ENCODE assay signal across 8 cellular contexts in genomic region chr19:45558399-45558878, GRCh38. TPM values are rescaled to one million over a fixed set of nuclear protein-coding genes. Genes with fewer than 3 reads are reported as not detected.
DNase-seq lines count a peak whose midpoint lies in the region; ATAC-seq, FAIRE-seq and TF ChIP-seq lines count a peak whose summit lies in the region.

No MANE protein-coding gene starts in this region.

- no peak overlapping the region for H3K27ac ChIP-seq in keratinocyte (ENCODE audit: control insufficient read depth, insufficient read depth, low read length)

- no peaks in the 10 kb centered on the region for H4K20me1 ChIP-seq in keratinocyte (ENCODE audit: control insufficient read depth, extremely low read depth, insufficient read depth, low read length)

- in situ Hi-C loops in GM13977 (cut with MboI; ENCODE audit: low pct_unique_long_range_greater_than_20kb, low sequenced_read_pairs, unreplicated experiment) = no loop called here
- in situ Hi-C loops in astrocyte of the spinal cord (cut with HindIII; ENCODE audit: low sequenced_read_pairs) = no loop called here

- DNase-seq in GM13977 (ENCODE audit: low spot score) (peak; percentile 86), MV-4-11 (lab: John Stamatoyannopoulos, UW) (peak; percentile 44), UCSD-AML1 (lab: John Stamatoyannopoulos, UW; ENCODE audit: unreplicated experiment) (peak; percentile 62), astrocyte of the spinal cord (ENCODE audit: low read depth, low spot score) (peak; percentile 33), keratinocyte (ENCODE audit: low read depth, low spot score) (no peak)
- peak; percentile 63 for DNase-seq in stimulated activated CD4-positive, alpha-beta T cell treated with anti-CD3 and anti-CD28 coated beads, Interleukin-4, amount 100 ng/mL, for 24 hours
- no peak for DNase-seq in NK-92 treated with Interleukin-12 subunit alpha and Interleukin-12 subunit beta, amount 100 ng/mL, for 24 hours (lab: John Stamatoyannopoulos, UW)

- H3K4me2 ChIP-seq in keratinocyte (ENCODE audit: control insufficient read depth, extremely low read depth, insufficient read depth, low read depth, low read length) = no peak overlapping the region

- no peak overlapping the region for H3K4me3 ChIP-seq in astrocyte of the spinal cord (ENCODE audit: low read depth, low read length)
- H3K4me3 ChIP-seq in keratinocyte (ENCODE audit: control insufficient read depth in 2 of 3, extremely low read depth in 1 of 3, insufficient read depth in 2 of 3, low read depth in 1 of 3, low read length in 3 of 3) = no peak overlapping the region

- ATAC-seq in HG02884 (IDR thresholded peaks at IDR 0.05; ENCODE audit: unreplicated experiment) = no peak

- dilution Hi-C loops in keratinocyte (cut with MboI; ENCODE audit: extremely low pct_ligation_motif_present, low sequenced_read_pairs) = no loop called here

- no peaks in the 10 kb centered on the region for H3K27me3 ChIP-seq in keratinocyte (ENCODE audit: control insufficient read depth, extremely low read depth, insufficient read depth, low read length)

- peaks cover 2 to 7% of the 10 kb centered on the region in 2 experiments for H3K36me3 ChIP-seq in keratinocyte (ENCODE audit: control insufficient read depth in 2 of 2, extremely low read depth in 1 of 2, insufficient read depth in 2 of 2, low read length in 2 of 2)

- H3K9me3 ChIP-seq in keratinocyte (ENCODE audit: control insufficient read depth, low read depth, low read length) = no peaks in the 10 kb centered on the region

- peak; percentile 80 for FAIRE-seq in keratinocyte (lab: Jason Lieb, UNC)

- TF ChIP-seq CTCF in GM13977 (IDR thresholded peaks at IDR 0.05; ENCODE audit: extremely low read depth, insufficient read depth, missing control alignments) = peak; percentile 82
- TF ChIP-seq CTCF in astrocyte of the spinal cord (IDR thresholded peaks at IDR 0.05; ENCODE audit: low read depth, low read length) = peak; percentile 79
- peak; percentile 84 to 96 (median 89) for TF ChIP-seq CTCF in keratinocyte (optimal IDR thresholded peaks at IDR 0.05 in 1 of 3, IDR thresholded peaks at IDR 0.05 in 1 of 3, conservative IDR thresholded peaks at IDR 0.05 in 1 of 3; ENCODE audit: extremely low read depth in 1 of 3, insufficient read depth in 2 of 3, low read length in 3 of 3)

- no peaks in the 10 kb centered on the region for H3K79me2 ChIP-seq in keratinocyte (ENCODE audit: control insufficient read depth, insufficient read depth, low read length)

- H2AFZ ChIP-seq in keratinocyte (ENCODE audit: control insufficient read depth, low read length) = no peak overlapping the region

- H3K9ac ChIP-seq in keratinocyte (ENCODE audit: control insufficient read depth, extremely low read depth, insufficient read depth, low read length) = no peak overlapping the region

- H3K4me1 ChIP-seq in keratinocyte (ENCODE audit: control insufficient read depth, extremely low read depth, insufficient read depth, low read length) = peaks cover 6% of the 10 kb centered on the region

- H3K9me1 ChIP-seq in keratinocyte (ENCODE audit: control insufficient read depth, extremely low read depth, insufficient read depth, low read length) = peaks cover 3% of the 10 kb centered on the region

RNA-seq across cellular contexts. Expression of gene OPA3, which starts 26.2 kb away (rescaled TPM):
- polyA plus RNA-seq in keratinocyte = 11.9 to 16.5 TPM (median 16.5 TPM) in 3 replicates
- 1.5 TPM for polyA plus RNA-seq in keratinocyte (2011; ENCODE audit: low read depth)
- 17.6 and 18.3 TPM in 2 replicates for polyA plus RNA-seq in keratinocyte (2011; cell fraction: cytosol; rRNA removed)
- polyA plus RNA-seq in keratinocyte (2011; cell fraction: nucleus; rRNA removed) = 16.5 and 23.5 TPM in 2 replicates
- 5.5 and 11.4 TPM in 2 replicates for polyA plus RNA-seq in keratinocyte (2012; ENCODE audit: low replicate concordance)
- polyA minus RNA-seq in keratinocyte = 14.4 to 24.5 TPM (median 20.5 TPM) in 3 replicates
- polyA minus RNA-seq in keratinocyte (2011; cell fraction: cytosol; rRNA and poly(A)+ RNA removed) = 9.2 TPM
- 5.6 and 10.1 TPM in 2 replicates for polyA minus RNA-seq in keratinocyte (2011; cell fraction: nucleus; rRNA and poly(A)+ RNA removed)

RNA-seq across cellular contexts. Expression of gene GPR4, which starts 43.6 kb away (rescaled TPM):
- polyA plus RNA-seq in keratinocyte = 0.13 to 0.14 TPM in 2 of 3 replicates, not detected in the other
- not detected for polyA plus RNA-seq in keratinocyte (2011; ENCODE audit: low read depth)
- polyA plus RNA-seq in keratinocyte (2011; cell fraction: cytosol; rRNA removed) = 0.03 TPM in 1 of 2 replicates, not detected in the other
- polyA plus RNA-seq in keratinocyte (2011; cell fraction: nucleus; rRNA removed) = 0.40 TPM in 1 of 2 replicates, not detected in the other
- 0.04 TPM in 1 of 2 replicates, not detected in the other for polyA plus RNA-seq in keratinocyte (2012; ENCODE audit: low replicate concordance)
- 0.07 TPM in 1 of 3 replicates, not detected in the others for polyA minus RNA-seq in keratinocyte
- polyA minus RNA-seq in keratinocyte (2011; cell fraction: cytosol; rRNA and poly(A)+ RNA removed) = not detected
- not detected in 2 replicates for polyA minus RNA-seq in keratinocyte (2011; cell fraction: nucleus; rRNA and poly(A)+ RNA removed)

RNA-seq across cellular contexts. Expression of gene VASP, which starts 51.2 kb away (rescaled TPM):
- 99.0 to 117 TPM (median 110 TPM) in 3 replicates for polyA plus RNA-seq in keratinocyte
- 76.9 TPM for polyA plus RNA-seq in keratinocyte (2011; ENCODE audit: low read depth)
- 78.8 and 128 TPM in 2 replicates for polyA plus RNA-seq in keratinocyte (2011; cell fraction: cytosol; rRNA removed)
- polyA plus RNA-seq in keratinocyte (2011; cell fraction: nucleus; rRNA removed) = 94.7 and 121 TPM in 2 replicates
- polyA plus RNA-seq in keratinocyte (2012; ENCODE audit: low replicate concordance) = 53.7 and 126 TPM in 2 replicates
- polyA minus RNA-seq in keratinocyte = 88.7 to 145 TPM (median 99.3 TPM) in 3 replicates
- polyA minus RNA-seq in keratinocyte (2011; cell fraction: cytosol; rRNA and poly(A)+ RNA removed) = 240 TPM
- polyA minus RNA-seq in keratinocyte (2011; cell fraction: nucleus; rRNA and poly(A)+ RNA removed) = 117 and 165 TPM in 2 replicates

Comparison
In these comparisons a context has a peak if more than half of its experiments do, and no peak if none do; other contexts are left out.
1. DNase-seq: peak in GM13977 (single experiment), MV-4-11 (single experiment), UCSD-AML1 (single experiment), astrocyte of the spinal cord (single experiment) and stimulated activated CD4-positive, alpha-beta T cell treated with anti-CD3 and anti-CD28 coated beads, Interleukin-4, amount 100 ng/mL, for 24 hours (single experiment); none in keratinocyte (single experiment) and NK-92 treated with Interleukin-12 subunit alpha and Interleukin-12 subunit beta, amount 100 ng/mL, for 24 hours (single experiment).
2. Peak in every context shown above with its lines, with median percentiles within 50 percentile points of each other: CTCF ChIP-seq.